ENCODE assay signal across 8 cellular contexts in the genomic region with DNA sequence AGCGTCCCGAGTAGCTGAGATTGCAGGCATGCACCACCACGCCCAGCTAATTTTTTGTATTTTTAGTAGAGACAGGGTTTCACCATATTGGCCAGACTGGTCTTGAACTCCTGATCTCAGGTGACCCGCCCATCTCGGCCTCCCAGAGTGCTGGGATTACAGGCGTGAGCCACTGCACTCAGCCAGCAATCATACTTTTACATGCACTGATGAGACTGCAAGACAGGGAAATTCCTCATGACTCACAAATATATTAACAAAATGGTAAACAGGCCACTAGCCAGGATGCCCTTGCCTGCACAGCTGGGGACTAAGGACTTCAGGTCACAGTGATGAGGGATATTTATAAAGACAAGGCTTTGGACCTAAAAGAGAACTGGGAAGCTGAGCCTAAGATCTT. TPM values are rescaled to one million over a fixed set of nuclear protein-coding genes. Genes with fewer than 3 reads are reported as not detected.
DNase-seq lines count a peak whose midpoint lies in the region; ATAC-seq, FAIRE-seq and TF ChIP-seq lines count a peak whose summit lies in the region.
"Not testable (repeated sequence)": the region's sequence is repeated elsewhere in the genome, so short reads cannot be mapped to it uniquely, and the experiment has no call there.

No MANE protein-coding gene starts in this region.

- RAD21 ChIA-PET in GM12878 (lab: Charles Lee; ENCODE audit: unreplicated experiment), result interaction anchor here (0.8 to 1.6 kb wide), 7 partner anchors 9 to 52 kb away, joined by 3 to 7 read pairs (median 4); a partner anchor contains a TSS

- H3K27ac ChIP-seq in CD4-positive, alpha-beta memory T cell (ENCODE audit: low read depth, low read length), result peak overlapping the region; percentile 94
- peak overlapping the region; percentile 95 for H3K27ac ChIP-seq in OCI-LY3 (ENCODE audit: low read length)
- peak overlapping the region; percentile 64; the same call in 1 of the 2 replicates for H3K27ac ChIP-seq in GM12878 (ENCODE audit: control insufficient read depth, insufficient read depth)
- H3K27ac ChIP-seq in foreskin keratinocyte, result not testable (repeated sequence)

- H3K4me3 Mint-ChIP-seq in CD4-positive, alpha-beta memory T cell, result peak overlapping the region; percentile 55 to 91 (median 86)
- peak overlapping the region; percentile 27 for H3K4me3 Mint-ChIP-seq in activated CD8-positive, alpha-beta T cell treated with anti-CD3 and anti-CD28 coated beads for 36 hours
- peak overlapping the region; percentile 64 for H3K4me3 Mint-ChIP-seq in stimulated activated effector memory CD8-positive, alpha-beta T cell treated with anti-CD3 and anti-CD28 coated beads, Interleukin-12 subunit alpha, Interleukin-12 subunit beta, amount 100 ng/mL, for 72 hours

- not testable (repeated sequence) for H2AFZ ChIP-seq in OCI-LY3 (ENCODE audit: low read depth, low read length); GM12878 (ENCODE audit: control insufficient read depth, low read depth, low read length)

- intact Hi-C loops in CD4-positive, alpha-beta memory T cell (cut with micrococcal nuclease), result loop anchor here (5.0 kb wide), 2 partner anchors 51 to 179 kb away; a partner anchor contains a TSS
- intact Hi-C loops in activated CD8-positive, alpha-beta T cell treated with anti-CD3 and anti-CD28 coated beads for 36 hours (cut with micrococcal nuclease); GM12878 (cut with micrococcal nuclease; ENCODE audit: unreplicated experiment): not testable (repeated sequence)

- H3K9me3 Mint-ChIP-seq in CD4-positive, alpha-beta memory T cell; activated CD8-positive, alpha-beta T cell treated with anti-CD3 and anti-CD28 coated beads for 36 hours; stimulated activated effector memory CD8-positive, alpha-beta T cell treated with anti-CD3 and anti-CD28 coated beads, Interleukin-12 subunit alpha, Interleukin-12 subunit beta, amount 100 ng/mL, for 72 hours: not testable (repeated sequence)

- peaks cover 42 to 73% (median 52%) of the 10 kb centered on the region in 4 donors for H3K4me1 Mint-ChIP-seq in CD4-positive, alpha-beta memory T cell
- H3K4me1 Mint-ChIP-seq in activated CD8-positive, alpha-beta T cell treated with anti-CD3 and anti-CD28 coated beads for 36 hours (ENCODE audit: low read depth), result peaks cover 77% of the 10 kb centered on the region
- H3K4me1 Mint-ChIP-seq in stimulated activated effector memory CD8-positive, alpha-beta T cell treated with anti-CD3 and anti-CD28 coated beads, Interleukin-12 subunit alpha, Interleukin-12 subunit beta, amount 100 ng/mL, for 72 hours, result peaks cover 80% of the 10 kb centered on the region

- not testable (repeated sequence) for H3K27me3 Mint-ChIP-seq in CD4-positive, alpha-beta memory T cell; activated CD8-positive, alpha-beta T cell treated with anti-CD3 and anti-CD28 coated beads for 36 hours

- in situ Hi-C loops in GM12878 (cut with MboI), result not testable (repeated sequence)

- H3K36me3 ChIP-seq in CD4-positive, alpha-beta memory T cell (ENCODE audit: insufficient read depth, low read length); OCI-LY3 (replicated peaks; ENCODE audit: low read depth, low read length); GM12878 (ENCODE audit: control insufficient read depth in 2 of 2, insufficient read depth in 2 of 2, low read length in 1 of 2): not testable (repeated sequence)

- peak; percentile 44 for ATAC-seq in GM18909 (IDR thresholded peaks at IDR 0.05; ENCODE audit: poor library complexity, unreplicated experiment)
- peak; percentile 40 for ATAC-seq in HG02623 (IDR thresholded peaks at IDR 0.05; ENCODE audit: unreplicated experiment)
- ATAC-seq in activated CD8-positive, alpha-beta T cell treated with anti-CD3 and anti-CD28 coated beads for 36 hours, result peak; percentile 52
- peak; percentile 82 for ATAC-seq in GM12878
- peak; percentile 62 for ATAC-seq in foreskin keratinocyte
- peak; percentile 70 for ATAC-seq in stimulated activated effector memory CD8-positive, alpha-beta T cell treated with anti-CD3 and anti-CD28 coated beads, Interleukin-12 subunit alpha, Interleukin-12 subunit beta, amount 100 ng/mL, for 72 hours

- not testable (repeated sequence) for DNase-seq in CD4-positive, alpha-beta memory T cell; GM12878 (ENCODE audit: low read depth, low spot score); stimulated activated effector memory CD8-positive, alpha-beta T cell treated with anti-CD3 and anti-CD28 coated beads, Interleukin-12 subunit alpha, Interleukin-12 subunit beta, amount 100 ng/mL, for 72 hours (ENCODE audit: low spot score in 2 of 2)
- peak; percentile 48 for DNase-seq in activated CD8-positive, alpha-beta T cell treated with anti-CD3 and anti-CD28 coated beads for 36 hours
- peak in 1 of 2 donors; percentile 40 for DNase-seq in foreskin keratinocyte

- peak overlapping the region; percentile 69 for H3K9ac ChIP-seq in OCI-LY3 (ENCODE audit: low read length)
- not testable (repeated sequence) for H3K9ac ChIP-seq in GM12878 (ENCODE audit: control insufficient read depth, insufficient read depth, low read length)

- not testable (repeated sequence) for TF ChIP-seq CTCF in OCI-LY3 (IDR thresholded peaks at IDR 0.05; ENCODE audit: low read depth, low read length); activated CD8-positive, alpha-beta T cell treated with anti-CD3 and anti-CD28 coated beads for 36 hours (IDR thresholded peaks at IDR 0.05); GM12878 (IDR thresholded peaks at IDR 0.05 in 2 of 3, conservative IDR thresholded peaks at IDR 0.05 in 1 of 3; ENCODE audit: control insufficient read depth in 2 of 3, extremely low read depth in 1 of 3, insufficient read depth in 1 of 3, low read depth in 3 of 3, low read length in 3 of 3); foreskin keratinocyte (conservative IDR thresholded peaks at IDR 0.05)

- peaks cover 8 to 11% of the 10 kb centered on the region in 2 donors for H3K36me3 Mint-ChIP-seq in CD4-positive, alpha-beta memory T cell
- H3K36me3 Mint-ChIP-seq in activated CD8-positive, alpha-beta T cell treated with anti-CD3 and anti-CD28 coated beads for 36 hours (ENCODE audit: low read depth), result peaks cover 22% of the 10 kb centered on the region
- H3K36me3 Mint-ChIP-seq in stimulated activated effector memory CD8-positive, alpha-beta T cell treated with anti-CD3 and anti-CD28 coated beads, Interleukin-12 subunit alpha, Interleukin-12 subunit beta, amount 100 ng/mL, for 72 hours, result peaks cover 34% of the 10 kb centered on the region

- not testable (repeated sequence) for TF ChIP-seq EP300 in GM12878 (IDR thresholded peaks at IDR 0.05; ENCODE audit: borderline replicate concordance in 1 of 2, control insufficient read depth in 1 of 2, low read depth in 2 of 2, low read length in 2 of 2)

- H3K4me3 ChIP-seq in CD4-positive, alpha-beta memory T cell (ENCODE audit: low read length in 2 of 2), result peak overlapping the region in 1 of 2 donors; percentile 50
- peak overlapping the region; percentile 58 for H3K4me3 ChIP-seq in OCI-LY3 (ENCODE audit: low read length)
- not testable (repeated sequence) for H3K4me3 ChIP-seq in GM12878

- not testable (repeated sequence) for H4K20me1 ChIP-seq in OCI-LY3 (ENCODE audit: insufficient read depth, low read length); GM12878 (ENCODE audit: control insufficient read depth, insufficient read depth)

- not testable (repeated sequence) for FAIRE-seq in GM12878 (lab: Jason Lieb, UNC)

- BruUV-seq in GM12878 (replicated peaks; lab: Mats Ljungman, UMichigan), result not testable (repeated sequence)

- not testable (repeated sequence) for H3K27me3 ChIP-seq in CD4-positive, alpha-beta memory T cell (ENCODE audit: insufficient read depth, low read length); OCI-LY3 (ENCODE audit: low read depth, low read length); GM12878 (replicated peaks in 1 of 2; ENCODE audit: control insufficient read depth in 2 of 2, insufficient read depth in 2 of 2, low read length in 1 of 2); foreskin keratinocyte

- 32% methylated on average over 6 of the region's 6 CpGs for WGBS in GM12878 (ENCODE audit: insufficient coverage, insufficient replicate concordance, low lambda C conversion rate, missing lambda C conversion rate)

- H3K9me3 ChIP-seq in CD4-positive, alpha-beta memory T cell (ENCODE audit: control insufficient read depth in 1 of 2, low read length in 2 of 2); OCI-LY3 (ENCODE audit: insufficient read depth, low read length); GM12878 (replicated peaks; ENCODE audit: control insufficient read depth, insufficient read depth, low read length): not testable (repeated sequence)

- CTCF ChIA-PET in CD4-positive, alpha-beta memory T cell (lab: Charles Lee; ENCODE audit: partially characterized antibody), result not testable (repeated sequence)
- CTCF ChIA-PET in activated CD8-positive, alpha-beta T cell treated with anti-CD3 and anti-CD28 coated beads for 36 hours (lab: Charles Lee), result interaction anchor here (1.4 to 2.8 kb wide), 4 partner anchors 9 to 20 kb away, joined by 3 to 18 read pairs (median 10); no protein-coding TSS in a partner anchor
- CTCF ChIA-PET in GM12878 (lab: Yijun Ruan, JAX), result interaction anchor here (0.9 to 5.2 kb wide), 3 partner anchors 15 to 23 kb away, joined by 3 to 54 read pairs (median 5); no protein-coding TSS in a partner anchor

- H3K4me1 ChIP-seq in CD4-positive, alpha-beta memory T cell (ENCODE audit: insufficient read depth, low read length), result peaks cover 62% of the 10 kb centered on the region
- H3K4me1 ChIP-seq in OCI-LY3 (ENCODE audit: low read length) (peaks cover 70% of the 10 kb centered on the region), GM12878 (ENCODE audit: control insufficient read depth, insufficient read depth, low read length) (peaks cover 32% of the 10 kb centered on the region)
- not testable (repeated sequence) for H3K4me1 ChIP-seq in foreskin keratinocyte

- H3K27ac Mint-ChIP-seq in CD4-positive, alpha-beta memory T cell, result peak overlapping the region; percentile 96 to 100 (median 98)
- H3K27ac Mint-ChIP-seq in activated CD8-positive, alpha-beta T cell treated with anti-CD3 and anti-CD28 coated beads for 36 hours, result peak overlapping the region; percentile 94
- peak overlapping the region; percentile 94 for H3K27ac Mint-ChIP-seq in stimulated activated effector memory CD8-positive, alpha-beta T cell treated with anti-CD3 and anti-CD28 coated beads, Interleukin-12 subunit alpha, Interleukin-12 subunit beta, amount 100 ng/mL, for 72 hours

- H3K79me2 ChIP-seq in OCI-LY3 (ENCODE audit: low read length); GM12878 (ENCODE audit: control insufficient read depth, insufficient read depth, low read length): not testable (repeated sequence)

- POLR2A ChIA-PET in CD4-positive, alpha-beta memory T cell (lab: Charles Lee; ENCODE audit: partially characterized antibody), result interaction anchor here (2.2 to 5.5 kb wide), 5 partner anchors 10 to 49 kb away, joined by 11 to 100 read pairs (median 15); a partner anchor contains a TSS
- POLR2A ChIA-PET in activated CD8-positive, alpha-beta T cell treated with anti-CD3 and anti-CD28 coated beads for 36 hours (lab: Charles Lee), result interaction anchor here (1.4 to 3.1 kb wide), 3 partner anchors 9 to 464 kb away, joined by 3 to 21 read pairs (median 7); a partner anchor contains a TSS
- POLR2A ChIA-PET in GM12878 (lab: Charles Lee), result interaction anchor here (0.7 to 1.3 kb wide), 2 partner anchors 9 to 379 kb away, joined by 3 to 6 read pairs; no protein-coding TSS in a partner anchor

- TF ChIP-seq POLR2A in GM12878 (IDR thresholded peaks at IDR 0.05; ENCODE audit: low read depth, low read length), result not testable (repeated sequence)

- H3K4me2 ChIP-seq in OCI-LY3 (ENCODE audit: low read length) (peak overlapping the region; percentile 82), GM12878 (ENCODE audit: control insufficient read depth, insufficient read depth) (peak overlapping the region; percentile 13; the same call in 1 of the 2 replicates)

- not testable (repeated sequence) for TF ChIP-seq RAD21 in GM12878 (IDR thresholded peaks at IDR 0.05; ENCODE audit: insufficient read depth, low read depth, low read length)

- SMC1A ChIA-PET in GM12878 (lab: Charles Lee; ENCODE audit: uncharacterized antibody, unreplicated experiment), result interaction anchor here (1.1 to 4.0 kb wide), 5 partner anchors 12 to 29 kb away, joined by 4 to 40 read pairs (median 23); no protein-coding TSS in a partner anchor

RNA-seq across cellular contexts. Expression of a gene that starts 11.8 kb away (rescaled TPM):
- 100 to 1,000 TPM in 1 of 2 experiments, 10 to 100 TPM in 1; 91.5 to 106 TPM for total RNA-seq in CD4-positive, alpha-beta memory T cell
- 1 to 10 TPM; 3.1 to 9.8 TPM for polyA plus RNA-seq in CD4-positive, alpha-beta memory T cell
- total RNA-seq in activated CD8-positive, alpha-beta T cell treated with anti-CD3 and anti-CD28 coated beads for 36 hours, result 10 to 100 TPM; 37.7 to 39.0 TPM
- 90.8 and 98.3 TPM in 2 replicates for total RNA-seq in GM12878 (2013; cell fraction: nucleolus; rRNA removed)
- total RNA-seq in GM12878 (2014; rRNA removed), result 9.4 and 10.8 TPM in 2 replicates
- total RNA-seq in GM12878 (2014; rRNA removed; fragmentation: Illumina TruSeq; extraction: Trizol), result 10.2 and 10.3 TPM in 2 replicates
- total RNA-seq in GM12878 (2021), result 14.1 and 15.7 TPM in 2 replicates
- 3.9 TPM for polyA plus RNA-seq in GM12878 (2011; ENCODE audit: low read depth)
- 28.0 and 29.7 TPM in 2 replicates for polyA plus RNA-seq in GM12878 (2011; rRNA removed)
- polyA plus RNA-seq in GM12878 (2011; cell fraction: cytosol; rRNA removed), result 25.0 and 25.5 TPM in 2 replicates
- 30.1 and 38.8 TPM in 2 replicates for polyA plus RNA-seq in GM12878 (2011; cell fraction: nucleus; rRNA removed)
- 6.1 and 8.0 TPM in 2 replicates for polyA plus RNA-seq in GM12878 (2012)
- 7.0 and 8.2 TPM in 2 replicates for polyA plus RNA-seq in GM12878 (2014; fragmentation: Illumina TruSeq; extraction: Trizol)
- 1 to 10 TPM; 1.4 to 2.0 TPM for polyA plus RNA-seq in GM12878 (2014; fragmentation: Nextera tagmentation; extraction: Ambion mirVana)
- 11.6 and 13.0 TPM in 2 replicates for polyA plus RNA-seq in GM12878 (2014; rRNA removed)
- polyA plus RNA-seq in GM12878 (2016; fragmentation: Nextera tagmentation; extraction: Ambion mirVana), result 1 to 10 TPM; 2.3 to 2.6 TPM
- polyA minus RNA-seq in GM12878 (2011; rRNA and poly(A)+ RNA removed), result 18.9 and 37.1 TPM in 2 replicates
- polyA minus RNA-seq in GM12878 (2011; cell fraction: cytosol; rRNA and poly(A)+ RNA removed), result 17.2 and 21.9 TPM in 2 replicates
- polyA minus RNA-seq in GM12878 (2011; cell fraction: nucleus; rRNA and poly(A)+ RNA removed), result 21.0 and 31.8 TPM in 2 replicates
- total RNA-seq in foreskin keratinocyte, result under 0.01 and 0.10 TPM in 2 replicates
- 0.02 TPM in 1 of 2 replicates, not detected in the other for polyA plus RNA-seq in foreskin keratinocyte

RNA-seq across cellular contexts. Expression of a gene that starts 49.2 kb away (rescaled TPM):
- 10 to 100 TPM; 33.1 to 35.7 TPM for total RNA-seq in CD4-positive, alpha-beta memory T cell
- polyA plus RNA-seq in CD4-positive, alpha-beta memory T cell, result 10 to 100 TPM in 1 of 2 donors, 1 to 10 TPM in 1; 10.0 to 14.5 TPM
- total RNA-seq in activated CD8-positive, alpha-beta T cell treated with anti-CD3 and anti-CD28 coated beads for 36 hours, result 10 to 100 TPM; 20.8 to 21.9 TPM
- 30.6 TPM in 2 replicates for total RNA-seq in GM12878 (2013; cell fraction: nucleolus; rRNA removed)
- total RNA-seq in GM12878 (2014; rRNA removed) (11.9 and 18.0 TPM in 2 replicates), GM12878 (2014; rRNA removed; fragmentation: Illumina TruSeq; extraction: Trizol) (27.2 and 28.4 TPM in 2 replicates), GM12878 (2021) (13.1 and 14.7 TPM in 2 replicates), foreskin keratinocyte (27.6 and 29.3 TPM in 2 replicates)
- polyA plus RNA-seq in GM12878 (2011; ENCODE audit: low read depth), result 4.9 TPM
- polyA plus RNA-seq in GM12878 (2011; rRNA removed) (8.0 and 12.9 TPM in 2 replicates), GM12878 (2014; fragmentation: Illumina TruSeq; extraction: Trizol) (25.3 and 34.9 TPM in 2 replicates), GM12878 (2014; fragmentation: Nextera tagmentation; extraction: Ambion mirVana) (10 to 100 TPM; 24.7 to 25.9 TPM), GM12878 (2014; rRNA removed) (8.8 and 12.0 TPM in 2 replicates), GM12878 (2016; fragmentation: Nextera tagmentation; extraction: Ambion mirVana) (10 to 100 TPM; 24.0 to 27.6 TPM), foreskin keratinocyte (11.0 and 13.8 TPM in 2 replicates)
- polyA plus RNA-seq in GM12878 (2011; cell fraction: cytosol; rRNA removed), result 1.6 and 2.0 TPM in 2 replicates
- polyA plus RNA-seq in GM12878 (2011; cell fraction: nucleus; rRNA removed), result 4.0 and 6.4 TPM in 2 replicates
- 11.1 and 15.6 TPM in 2 replicates for polyA plus RNA-seq in GM12878 (2012)
- polyA minus RNA-seq in GM12878 (2011; rRNA and poly(A)+ RNA removed), result 3.9 and 5.7 TPM in 2 replicates
- polyA minus RNA-seq in GM12878 (2011; cell fraction: cytosol; rRNA and poly(A)+ RNA removed), result 3.0 and 4.8 TPM in 2 replicates
- polyA minus RNA-seq in GM12878 (2011; cell fraction: nucleus; rRNA and poly(A)+ RNA removed), result 1.8 and 3.4 TPM in 2 replicates

Comparison
In these comparisons a context has a peak if more than half of its experiments do, and no peak if none do; other contexts are left out.
1. H3K4me3 Mint-ChIP-seq: peak in every context shown above with its lines; median percentile 86 in CD4-positive, alpha-beta memory T cell; 64 in stimulated activated effector memory CD8-positive, alpha-beta T cell treated with anti-CD3 and anti-CD28 coated beads, Interleukin-12 subunit alpha, Interleukin-12 subunit beta, amount 100 ng/mL, for 72 hours; 27 in activated CD8-positive, alpha-beta T cell treated with anti-CD3 and anti-CD28 coated beads for 36 hours.